9 cellular contexts compared by ENCODE assay signal in the genomic region with DNA sequence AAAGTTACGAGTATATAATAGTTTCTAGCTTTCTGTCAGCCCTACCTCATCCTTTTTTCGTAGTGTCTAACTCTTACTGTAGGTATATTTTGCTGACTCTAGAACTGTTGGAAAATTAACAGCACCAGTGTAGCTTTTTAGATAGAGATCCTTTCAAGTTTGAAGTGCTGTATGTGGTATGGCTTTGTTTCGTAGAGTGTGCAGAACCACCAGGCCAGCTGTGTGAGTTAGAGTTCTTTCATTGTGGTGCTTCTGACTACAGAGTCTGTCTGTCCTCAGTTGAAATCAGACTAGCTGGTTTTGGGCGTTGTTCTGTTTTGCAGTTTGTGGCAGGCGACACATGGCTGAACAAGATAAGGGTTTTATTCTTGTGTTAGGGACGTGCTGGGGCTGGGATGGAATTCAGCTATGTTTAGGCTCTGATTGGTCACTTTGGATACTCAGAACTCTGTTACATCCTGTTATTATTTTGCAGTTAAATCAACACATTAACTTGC. TPM values are rescaled to one million over a fixed set of nuclear protein-coding genes. Genes with fewer than 3 reads are reported as not detected.
A peak's percentile ranks its signal among the peaks of the same experiment; 100 is the strongest.
DNase-seq lines count a peak whose midpoint lies in the region; ATAC-seq and TF ChIP-seq lines count a peak whose summit lies in the region.
"Had no signal": no experiment of that assay in that cellular context is flagged by ENCODE, and none has a peak within 500 bp of the region (broad histone marks: within the 10 kb centered on the region; RNA-seq: fewer than 3 reads in every experiment).

No MANE protein-coding gene starts in this region.

- peaks cover 67% of the 10 kb centered on the region for H3K79me2 ChIP-seq in mammary epithelial cell (ENCODE audit: insufficient read depth, low read length)

- no peak overlapping the region for H2AFZ ChIP-seq in mammary epithelial cell (ENCODE audit: low read depth, low read length)

- no peak overlapping the region for H3K27ac Mint-ChIP-seq in T-helper 1 cell treated with Interleukin-12 subunit alpha and Interleukin-12 subunit beta and Interleukin-4 antibody, amounts not matched to agents 30 μg/mL and 1 μg/mL, for 36 hours

- H3K4me1 Mint-ChIP-seq in T-helper 1 cell treated with Interleukin-12 subunit alpha and Interleukin-12 subunit beta and Interleukin-4 antibody, amounts not matched to agents 30 μg/mL and 1 μg/mL, for 36 hours (ENCODE audit: low read depth): peaks cover 42% of the 10 kb centered on the region

- H3K4me3 ChIP-seq in mammary epithelial cell (replicated peaks in 1 of 3; ENCODE audit: insufficient read depth in 1 of 3, low read depth in 2 of 3, low read length in 3 of 3) (peak overlapping the region; percentile 7 to 97 (median 27)), left lung (peak overlapping the region; percentile 68 to 79), thoracic aorta (peak overlapping the region; percentile 86)
- H3K4me3 ChIP-seq: BLaER1 had no signal

- DNase-seq in T-helper 1 cell (no peak), mammary epithelial cell (peak; percentile 45), left lung (no peak), thoracic aorta (ENCODE audit: low spot score) (no peak), NCI-H1105 treated with DMSO at 0.1 percent for 48 hours (lab: John Stamatoyannopoulos, UW) (no peak), iPS-NIHi7 (ENCODE audit: extremely low spot score) (no peak)

- in situ Hi-C loops in mammary epithelial cell (cut with MboI; ENCODE audit: low sequenced_read_pairs in 2 of 2): loop anchor here in 1 of 2 donors (25.0 kb wide), 1 partner anchor 98 kb away; no protein-coding TSS in a partner anchor

- dilution Hi-C loops in mammary epithelial cell (cut with HindIII; ENCODE audit: low sequenced_read_pairs): no loop called here

- TF ChIP-seq CTCF in mammary epithelial cell (conservative IDR thresholded peaks at IDR 0.05 in 1 of 2, IDR thresholded peaks at IDR 0.05 in 1 of 2; ENCODE audit: extremely low read depth in 1 of 2, insufficient read depth in 1 of 2, low read depth in 1 of 2, low read length in 2 of 2) (no peak), left lung (IDR thresholded peaks at IDR 0.05) (no peak), thoracic aorta (IDR thresholded peaks at IDR 0.05) (no peak)

- H3K4me1 ChIP-seq in mammary epithelial cell (ENCODE audit: insufficient read depth, low read length): peaks cover 53% of the 10 kb centered on the region
- peaks cover 28 to 54% of the 10 kb centered on the region in 2 donors for H3K4me1 ChIP-seq in left lung
- peaks cover 22 to 62% of the 10 kb centered on the region in 2 donors for H3K4me1 ChIP-seq in thoracic aorta (ENCODE audit: control insufficient read depth in 1 of 2, low read depth in 2 of 2)

- CTCF ChIA-PET in mammary epithelial cell (lab: Charles Lee; ENCODE audit: low non-redundant PET): interaction anchor here (0.6 kb wide), 3 partner anchors 37 to 636 kb away, joined by 3 read pairs; no protein-coding TSS in a partner anchor

- H3K9ac ChIP-seq in mammary epithelial cell (ENCODE audit: insufficient read depth, low read length): no peak overlapping the region
- H3K9ac ChIP-seq: BLaER1 had no signal

- peaks cover 13% of the 10 kb centered on the region for H3K36me3 Mint-ChIP-seq in T-helper 1 cell treated with Interleukin-12 subunit alpha and Interleukin-12 subunit beta and Interleukin-4 antibody, amounts not matched to agents 30 μg/mL and 1 μg/mL, for 36 hours (ENCODE audit: low read depth)

- H3K36me3 ChIP-seq in mammary epithelial cell (ENCODE audit: insufficient read depth, low read length) (no peaks in the 10 kb centered on the region), left lung (no peaks in the 10 kb centered on the region), thoracic aorta (no peaks in the 10 kb centered on the region)
- H3K36me3 ChIP-seq: BLaER1 had no signal

- H3K9me3 Mint-ChIP-seq in T-helper 1 cell treated with Interleukin-12 subunit alpha and Interleukin-12 subunit beta and Interleukin-4 antibody, amounts not matched to agents 30 μg/mL and 1 μg/mL, for 36 hours: peaks cover 4% of the 10 kb centered on the region

- BruUV-seq in mammary epithelial cell (replicated peaks; lab: Mats Ljungman, UMichigan): no TSS peak

- H4K20me1 ChIP-seq in mammary epithelial cell (ENCODE audit: insufficient read depth, low read length): peaks cover 13% of the 10 kb centered on the region

- no peak overlapping the region for H3K27ac ChIP-seq in mammary epithelial cell (ENCODE audit: insufficient read depth, low read depth, low read length)
- peak overlapping the region; percentile 91 to 97 for H3K27ac ChIP-seq in left lung
- peak overlapping the region; percentile 5 to 39 for H3K27ac ChIP-seq in thoracic aorta
- H3K27ac ChIP-seq: BLaER1 had no signal

- no peaks in the 10 kb centered on the region for H3K9me3 ChIP-seq in mammary epithelial cell (replicated peaks; ENCODE audit: insufficient read depth, low read length)
- H3K9me3 ChIP-seq in left lung: no peaks in the 10 kb centered on the region
- H3K9me3 ChIP-seq in thoracic aorta: no peaks in the 10 kb centered on the region

- intact Hi-C loops in mammary epithelial cell (cut with micrococcal nuclease) (loop anchor here (10.0 kb wide), 3 partner anchors 135 to 615 kb away; no protein-coding TSS in a partner anchor), left lung (cut with DNase I) (loop anchor here in 1 of 2 donors (10.0 kb wide), 3 partner anchors 75 to 345 kb away; no protein-coding TSS in a partner anchor)

- ATAC-seq in left lung (no peak), thoracic aorta (ENCODE audit: insufficient number of reproducible peaks, low FRiP score, low read depth) (no peak), HG03159 (IDR thresholded peaks at IDR 0.05; ENCODE audit: unreplicated experiment) (no peak)

- WGBS in mammary epithelial cell (ENCODE audit: low coverage, missing lambda C conversion rate): 43% methylated on average over 6 of the region's 6 CpGs

- H3K4me3 Mint-ChIP-seq in T-helper 1 cell treated with Interleukin-12 subunit alpha and Interleukin-12 subunit beta and Interleukin-4 antibody, amounts not matched to agents 30 μg/mL and 1 μg/mL, for 36 hours: peak overlapping the region; percentile 45

- H3K27me3 ChIP-seq in mammary epithelial cell (ENCODE audit: insufficient read depth, low read length) (peaks cover 3% of the 10 kb centered on the region), left lung (peaks cover 0 to 81% of the 10 kb centered on the region in 2 donors), thoracic aorta (replicated peaks; ENCODE audit: insufficient read depth) (no peaks in the 10 kb centered on the region)

- peaks cover 52% of the 10 kb centered on the region for H3K27me3 Mint-ChIP-seq in T-helper 1 cell treated with Interleukin-12 subunit alpha and Interleukin-12 subunit beta and Interleukin-4 antibody, amounts not matched to agents 30 μg/mL and 1 μg/mL, for 36 hours (ENCODE audit: low read depth)

- peak overlapping the region; percentile 98 for H3K4me2 ChIP-seq in mammary epithelial cell (ENCODE audit: insufficient read depth, low read depth, low read length)

RNA-seq across cellular contexts. Expression of gene ARHGEF12, which starts 3.2 kb away (rescaled TPM):
- 10 to 100 TPM; 54.3 to 55.7 TPM for total RNA-seq in mammary epithelial cell
- polyA plus RNA-seq in mammary epithelial cell: 11.7 TPM
- polyA minus RNA-seq in mammary epithelial cell: 47.2 TPM
- total RNA-seq in left lung: 100 to 1,000 TPM; 101 to 109 TPM
- 100 to 1,000 TPM; 113 to 132 TPM for total RNA-seq in thoracic aorta

RNA-seq across cellular contexts. Expression of gene TLCD5, which starts 14.3 kb away (rescaled TPM):
- total RNA-seq in mammary epithelial cell (1 to 10 TPM; 3.0 to 3.2 TPM), left lung (1 to 10 TPM; 5.2 to 6.9 TPM), thoracic aorta (10 to 100 TPM in 1 of 2 donors, 1 to 10 TPM in 1; 8.0 to 10.7 TPM)
- polyA plus RNA-seq in mammary epithelial cell: 2.5 TPM
- polyA minus RNA-seq in mammary epithelial cell: 1.1 TPM

Comparison
In these comparisons a context has a peak if more than half of its experiments do, and no peak if none do; other contexts are left out.
1. H3K4me3 ChIP-seq: peak in every context shown above with its lines; median percentile 86 in thoracic aorta; 74 in left lung; 27 in mammary epithelial cell.